In the genomic region with DNA sequence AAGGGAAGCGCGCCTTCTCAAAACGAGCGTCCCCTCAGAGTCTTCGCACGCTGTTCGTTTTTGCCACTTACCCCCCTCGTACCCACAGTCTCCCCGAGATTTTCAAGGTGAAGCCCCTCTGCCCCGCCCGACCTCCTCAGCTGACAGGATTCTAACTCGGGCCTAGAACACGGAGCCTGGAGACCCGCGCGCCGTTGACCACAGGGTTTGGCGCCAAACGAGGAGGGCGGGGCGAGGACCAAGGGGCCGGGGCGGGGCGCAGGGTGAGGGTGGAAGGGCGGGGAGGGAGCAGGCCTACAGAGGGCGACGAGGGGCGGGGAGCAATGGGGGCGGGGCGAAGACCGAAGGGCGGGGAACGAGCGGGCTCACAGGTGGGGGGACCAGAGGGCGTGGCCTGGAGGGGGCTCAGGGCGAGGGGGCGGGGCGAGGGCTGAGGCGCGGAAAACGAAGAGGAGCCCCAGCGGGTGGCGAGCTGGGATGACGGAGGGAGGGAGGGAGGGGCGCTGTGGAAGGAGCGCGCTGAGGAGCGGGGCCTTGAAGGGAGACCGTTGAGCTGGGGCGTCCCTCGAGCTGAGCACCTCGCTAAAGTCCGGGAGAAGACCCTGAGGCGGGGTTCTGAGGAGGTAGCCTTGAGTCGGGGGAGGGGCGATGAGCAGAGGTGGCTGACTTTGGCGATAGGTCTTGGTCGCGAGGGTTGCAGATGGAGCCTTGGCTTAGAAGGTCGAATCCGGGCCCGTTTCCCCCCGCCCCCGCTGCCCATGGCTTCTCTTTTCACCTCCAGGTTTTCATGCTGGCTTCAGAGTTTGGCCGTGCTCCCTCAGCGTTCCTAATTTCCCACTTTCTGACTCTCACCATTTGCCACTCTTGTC, we compare ENCODE assay signal across 8 cellular contexts. TPM values are rescaled to one million over a fixed set of nuclear protein-coding genes. Genes with fewer than 3 reads are reported as not detected.
DNase-seq lines count a peak whose midpoint lies in the region; ATAC-seq, FAIRE-seq and TF ChIP-seq lines count a peak whose summit lies in the region.

A gene with protein sequence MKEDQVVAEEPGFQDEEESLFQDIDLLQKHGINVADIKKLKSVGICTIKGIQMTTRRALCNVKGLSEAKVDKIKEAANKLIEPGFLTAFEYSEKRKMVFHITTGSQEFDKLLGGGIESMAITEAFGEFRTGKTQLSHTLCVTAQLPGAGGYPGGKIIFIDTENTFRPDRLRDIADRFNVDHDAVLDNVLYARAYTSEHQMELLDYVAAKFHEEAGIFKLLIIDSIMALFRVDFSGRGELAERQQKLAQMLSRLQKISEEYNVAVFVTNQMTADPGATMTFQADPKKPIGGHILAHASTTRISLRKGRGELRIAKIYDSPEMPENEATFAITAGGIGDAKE (minus strand): TSS at position 212 of the 869 bp plus-strand sequence. CDS start 1,927 bp downstream, outside the sequence.

- H3K4me1 ChIP-seq in DOHH2 (ENCODE audit: control insufficient read depth, low read length) (peaks cover 28% of the 10 kb centered on the region), small intestine (ENCODE audit: control insufficient read depth in 2 of 2, insufficient read depth in 1 of 2, low read depth in 1 of 2, low read length in 1 of 2) (no peaks in the 10 kb centered on the region)

- peak within 1 kb of the TSS; percentile 99 for H3K4me3 ChIP-seq in DOHH2 (ENCODE audit: low read length)
- H3K4me3 ChIP-seq in bronchial epithelial cell (ENCODE audit: low read depth, low read length): peak within 1 kb of the TSS; percentile 42
- H3K4me3 ChIP-seq in small intestine (ENCODE audit: low read depth in 1 of 2, low read length in 2 of 2): peak within 1 kb of the TSS; percentile 28 to 39

- H3K27ac ChIP-seq in DOHH2 (ENCODE audit: low read depth, low read length): peak within 1 kb of the TSS; percentile 80
- peak within 1 kb of the TSS in 1 of 2 donors; percentile 63 for H3K27ac ChIP-seq in small intestine (ENCODE audit: low read depth in 1 of 2, low read length in 1 of 2)

- TF ChIP-seq CTCF in DOHH2 (IDR thresholded peaks at IDR 0.05; ENCODE audit: low read depth, low read length, poor library complexity, severe bottlenecking) (no peak), bronchial epithelial cell (IDR thresholded peaks at IDR 0.05; ENCODE audit: insufficient read depth, low read length, severe bottlenecking) (no peak)

- peaks cover 19% of the 10 kb centered on the region for H3K79me2 ChIP-seq in DOHH2 (ENCODE audit: control insufficient read depth, low read length)

- DNase-seq in NCI-H2227 (lab: John Stamatoyannopoulos, UW; ENCODE audit: unreplicated experiment) (peak; percentile 79), bronchial epithelial cell (ENCODE audit: low read depth) (peak; percentile 50), iPS-NIHi7 (ENCODE audit: extremely low spot score) (peak; percentile 100), small intestine (peak; percentile 83)
- DNase-seq in activated CD4-positive, CD25-positive, alpha-beta regulatory T cell (lab: John Stamatoyannopoulos, UW): peak; percentile 95 to 96 (median 96)

- WGBS in small intestine, 3 donors: 0 to 1% (median 1%) methylated on average over 51 to 65 of the region's 66 CpGs

- ATAC-seq in HG02678 (IDR thresholded peaks at IDR 0.05; ENCODE audit: unreplicated experiment) (peak; percentile 61), GM18873 (IDR thresholded peaks at IDR 0.05; ENCODE audit: low FRiP score, unreplicated experiment) (no peak)

- peaks cover 18% of the 10 kb centered on the region for H3F3A ChIP-seq in DOHH2 (ENCODE audit: control insufficient read depth, insufficient read depth)

- peak within 1 kb of the TSS; percentile 99 for H3K4me2 ChIP-seq in DOHH2 (ENCODE audit: low read length)

- no peaks in the 10 kb centered on the region for H4K20me1 ChIP-seq in DOHH2 (ENCODE audit: control insufficient read depth, insufficient read depth, low read depth, low read length)

- peaks cover 22% of the 10 kb centered on the region for H3K36me3 ChIP-seq in DOHH2 (ENCODE audit: control insufficient read depth, low read length)
- no peaks in the 10 kb centered on the region for H3K36me3 ChIP-seq in bronchial epithelial cell (ENCODE audit: control insufficient read depth, insufficient read depth, low read length)
- H3K36me3 ChIP-seq in small intestine (ENCODE audit: control insufficient read depth in 2 of 2, insufficient read depth in 2 of 2, low read length in 2 of 2): no peaks in the 10 kb centered on the region

- H3K9me3 ChIP-seq in DOHH2 (ENCODE audit: control insufficient read depth, insufficient read depth, low read length) (no peaks in the 10 kb centered on the region), small intestine (ENCODE audit: control insufficient read depth, low read depth) (no peaks in the 10 kb centered on the region)

- no peak for FAIRE-seq in bronchial epithelial cell (lab: Jason Lieb, UNC)
- no peak for FAIRE-seq in small intestine (lab: Jason Lieb, UNC)

- H3K27me3 ChIP-seq in DOHH2 (ENCODE audit: control insufficient read depth, low read length) (no peaks in the 10 kb centered on the region), bronchial epithelial cell (ENCODE audit: control insufficient read depth, insufficient read depth, low read length) (no peaks in the 10 kb centered on the region), small intestine (ENCODE audit: control insufficient read depth in 2 of 2, insufficient read depth in 2 of 2, low read length in 2 of 2) (no peaks in the 10 kb centered on the region)

- H3K9me2 ChIP-seq in DOHH2 (replicated peaks; ENCODE audit: control insufficient read depth, low read length): no peaks in the 10 kb centered on the region

RNA-seq across cellular contexts. Expression of the gene that starts here (rescaled TPM):
- total RNA-seq in bronchial epithelial cell: 1.1 and 3.7 TPM in 2 replicates
- under 1 TPM in 1 of 3 donors, not detected in 2; 0.70 TPM for polyA plus RNA-seq in small intestine

Comparison
In these comparisons a context has a peak if more than half of its experiments do, and no peak if none do; other contexts are left out.
1. Peak in DNase-seq and H3K4me3 ChIP-seq in small intestine; RNA of the gene not detected or under 1 TPM.
2. H3K4me3 ChIP-seq: peak in every context shown above with its lines; median percentile 99 in DOHH2; 42 in bronchial epithelial cell; 34 in small intestine.
3. DNase-seq: peak in every context shown above with its lines; median percentile 100 in iPS-NIHi7; 96 in activated CD4-positive, CD25-positive, alpha-beta regulatory T cell; 83 in small intestine; 79 in NCI-H2227; 50 in bronchial epithelial cell.